32 cellular contexts compared by ENCODE assay signal in genomic region chrX:1144293-1144692, GRCh38.
"Had no signal": no experiment of that assay in that cellular context is flagged by ENCODE, and none has a peak within 500 bp of the region (broad histone marks: within the 10 kb centered on the region; RNA-seq: fewer than 3 reads in every experiment).

No MANE protein-coding gene starts in this region.

- H3K4me1 ChIP-seq: ascending aorta, breast epithelium, colonic mucosa, foreskin keratinocyte, gastrocnemius medialis had no signal

- H3K9me3 Mint-ChIP-seq: activated B cell treated with CpG ODN at 0.5 μM for 24 hours; activated CD8-positive, alpha-beta T cell treated with anti-CD3 and anti-CD28 coated beads for 36 hours; activated naive CD4-positive, alpha-beta T cell treated with anti-CD3 and anti-CD28 coated beads, Interleukin-2, amount 10 ng/mL, durations not matched to agents 7 days and 5 days; activated naive CD4-positive, alpha-beta T cell treated with anti-CD3 and anti-CD28 coated beads, Interleukin-2, amount 50 U/mL, for 72 hours; activated naive CD8-positive, alpha-beta T cell treated with anti-CD3 and anti-CD28 coated beads, Interleukin-2, amount 10 ng/mL, durations not matched to agents 7 days and 5 days; activated T-cell treated with anti-CD3 and anti-CD28 coated beads, Interleukin-2, amount 50 U/mL, for 24 hours; activated T-cell treated with anti-CD3 and anti-CD28 coated beads, Interleukin-2, amount 50 U/mL, for 72 hours; T-helper 2 cell treated with Interferon-gamma antibody and Interleukin-4, amounts not matched to agents 5 μg/mL and 100 μg/mL, for 36 hours had no signal

- H3K9me3 ChIP-seq: ascending aorta, breast epithelium, colonic mucosa, gastrocnemius medialis had no signal

- H3K4me1 Mint-ChIP-seq: activated B cell treated with CpG ODN at 0.5 μM for 24 hours; activated naive CD4-positive, alpha-beta T cell treated with anti-CD3 and anti-CD28 coated beads, Interleukin-2, amount 10 ng/mL, durations not matched to agents 7 days and 5 days; activated naive CD8-positive, alpha-beta T cell treated with anti-CD3 and anti-CD28 coated beads, Interleukin-2, amount 10 ng/mL, durations not matched to agents 7 days and 5 days; T-helper 17 cell had no signal

- H3K27ac ChIP-seq: ascending aorta, breast epithelium, cardiac muscle cell, colonic mucosa, foreskin keratinocyte, gastrocnemius medialis, WERI-Rb-1 had no signal

- H3K27ac Mint-ChIP-seq: activated B cell treated with CpG ODN at 0.5 μM for 24 hours; activated CD8-positive, alpha-beta T cell treated with anti-CD3 and anti-CD28 coated beads for 36 hours; activated naive CD4-positive, alpha-beta T cell treated with anti-CD3 and anti-CD28 coated beads, Interleukin-2, amount 10 ng/mL, durations not matched to agents 7 days and 5 days; activated naive CD4-positive, alpha-beta T cell treated with anti-CD3 and anti-CD28 coated beads, Interleukin-2, amount 50 U/mL, for 72 hours; activated naive CD8-positive, alpha-beta T cell treated with anti-CD3 and anti-CD28 coated beads, Interleukin-2, amount 10 ng/mL, durations not matched to agents 7 days and 5 days; activated T-cell treated with anti-CD3 and anti-CD28 coated beads, Interleukin-2, amount 50 U/mL, for 24 hours; activated T-cell treated with anti-CD3 and anti-CD28 coated beads, Interleukin-2, amount 50 U/mL, for 72 hours; T-helper 17 cell; T-helper 2 cell treated with Interferon-gamma antibody and Interleukin-4, amounts not matched to agents 5 μg/mL and 100 μg/mL, for 36 hours had no signal

- H3K4me3 ChIP-seq: ascending aorta, breast epithelium, cardiac muscle cell, colonic mucosa, gastrocnemius medialis had no signal

- H3K36me3 ChIP-seq: ascending aorta, breast epithelium, cardiac muscle cell, colonic mucosa, gastrocnemius medialis, WERI-Rb-1 had no signal

- H3K27me3 ChIP-seq: ascending aorta, cardiac muscle cell, colonic mucosa, foreskin keratinocyte had no signal

- H3K36me3 Mint-ChIP-seq: activated naive CD4-positive, alpha-beta T cell treated with anti-CD3 and anti-CD28 coated beads, Interleukin-2, amount 10 ng/mL, durations not matched to agents 7 days and 5 days; activated naive CD4-positive, alpha-beta T cell treated with anti-CD3 and anti-CD28 coated beads, Interleukin-2, amount 50 U/mL, for 72 hours; activated naive CD8-positive, alpha-beta T cell treated with anti-CD3 and anti-CD28 coated beads, Interleukin-2, amount 10 ng/mL, durations not matched to agents 7 days and 5 days; brain had no signal

- H3K4me3 Mint-ChIP-seq: activated B cell treated with CpG ODN at 0.5 μM for 24 hours; activated CD8-positive, alpha-beta T cell treated with anti-CD3 and anti-CD28 coated beads for 36 hours; activated naive CD4-positive, alpha-beta T cell treated with anti-CD3 and anti-CD28 coated beads, Interleukin-2, amount 10 ng/mL, durations not matched to agents 7 days and 5 days; activated naive CD8-positive, alpha-beta T cell treated with anti-CD3 and anti-CD28 coated beads, Interleukin-2, amount 10 ng/mL, durations not matched to agents 7 days and 5 days; activated T-cell treated with anti-CD3 and anti-CD28 coated beads, Interleukin-2, amount 50 U/mL, for 24 hours; activated T-cell treated with anti-CD3 and anti-CD28 coated beads, Interleukin-2, amount 50 U/mL, for 72 hours; brain; T-helper 17 cell; T-helper 2 cell treated with Interferon-gamma antibody and Interleukin-4, amounts not matched to agents 5 μg/mL and 100 μg/mL, for 36 hours had no signal

- ATAC-seq: activated CD4-positive, CD25-positive, alpha-beta regulatory T cell treated with anti-CD3 and anti-CD28 coated beads, Interleukin-2, amount 50 U/mL, for 24 hours; activated CD8-positive, alpha-beta T cell treated with anti-CD3 and anti-CD28 coated beads for 36 hours; activated naive CD4-positive, alpha-beta T cell treated with anti-CD3 and anti-CD28 coated beads, Interleukin-2, amount 50 U/mL, for 72 hours; activated T-cell treated with anti-CD3 and anti-CD28 coated beads, Interleukin-2, amount 50 U/mL, for 72 hours; esophagus mucosa; foreskin keratinocyte; gastrocnemius medialis; T-helper 17 cell had no signal

- H3K27me3 Mint-ChIP-seq: activated B cell treated with CpG ODN at 0.5 μM for 24 hours; activated CD8-positive, alpha-beta T cell treated with anti-CD3 and anti-CD28 coated beads for 36 hours; activated naive CD4-positive, alpha-beta T cell treated with anti-CD3 and anti-CD28 coated beads, Interleukin-2, amount 10 ng/mL, durations not matched to agents 7 days and 5 days; activated naive CD8-positive, alpha-beta T cell treated with anti-CD3 and anti-CD28 coated beads, Interleukin-2, amount 10 ng/mL, durations not matched to agents 7 days and 5 days had no signal

- DNase-seq: activated B cell treated with CpG ODN at 0.5 μM for 24 hours; activated CD4-positive, alpha-beta T cell treated with anti-CD3 and anti-CD28 coated beads for 48 hours; activated CD4-positive, alpha-beta T cell treated with anti-CD3 and anti-CD28 coated beads, Interleukin-2, amount 50 U/mL, for 1 hour; activated CD4-positive, alpha-beta T cell treated with anti-CD3 and anti-CD28 coated beads, Interleukin-2, amount 50 U/mL, for 48 hours; activated CD8-positive, alpha-beta memory T cell treated with anti-CD3 and anti-CD28 coated beads for 24 hours; activated CD8-positive, alpha-beta T cell treated with anti-CD3 and anti-CD28 coated beads for 36 hours; activated gamma-delta T cell; activated naive CD4-positive, alpha-beta T cell; activated naive CD4-positive, alpha-beta T cell treated with anti-CD3 and anti-CD28 coated beads, Interleukin-2, amount 10 ng/mL, durations not matched to agents 7 days and 5 days; activated naive CD8-positive, alpha-beta T cell treated with anti-CD3 and anti-CD28 coated beads, Interleukin-2, amount 10 ng/mL, durations not matched to agents 7 days and 5 days; activated T-cell treated with anti-CD3 and anti-CD28 coated beads for 4 hours; activated T-cell treated with anti-CD3 and anti-CD28 coated beads, Interleukin-2, amount 50 U/mL, for 24 hours; activated T-cell treated with anti-CD3 and anti-CD28 coated beads, Interleukin-2, amount 50 U/mL, for 72 hours; central memory CD4-positive, alpha-beta T cell; cerebellar nuclear complex; colonic mucosa; effector CD8-positive, alpha-beta T cell; foreskin keratinocyte; gastrocnemius medialis; glutamatergic neuron; T-helper 1 cell; T-helper 17 cell; T1000; WERI-Rb-1 had no signal
